In the genomic region with DNA sequence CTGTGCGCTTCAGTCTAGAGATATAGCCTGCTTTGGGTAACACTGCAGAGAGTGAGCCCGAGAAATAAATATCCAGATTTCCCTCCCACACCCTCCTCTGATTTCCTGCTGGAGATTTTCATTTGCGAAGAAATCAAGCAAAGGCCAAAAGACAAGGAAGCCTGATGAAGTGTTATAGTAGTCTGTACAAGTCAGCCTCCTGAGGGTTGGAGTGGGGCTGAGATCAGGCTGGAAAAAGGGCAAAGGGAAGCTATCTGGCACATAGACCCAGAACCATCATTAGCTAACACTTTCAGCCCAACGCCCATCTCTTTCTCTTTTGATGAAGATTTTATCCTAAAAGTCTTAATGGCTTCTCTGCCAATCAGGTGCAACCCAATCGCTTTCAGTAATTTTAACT, we compare ENCODE assay signal across 3 cellular contexts.
"Had no signal": no experiment of that assay in that cellular context is flagged by ENCODE, and none has a peak within 500 bp of the region (broad histone marks: within the 10 kb centered on the region; RNA-seq: fewer than 3 reads in every experiment).

No MANE protein-coding gene starts in this region.

- ATAC-seq: GM12878 had no signal

- H3K4me3 ChIP-seq: GM12878 had no signal

- DNase-seq: GDM1, GF-D8 had no signal
